20 cellular contexts compared by ENCODE assay signal in genomic region chr2:3463156-3463835, GRCh38.
"Had no signal": no experiment of that assay in that cellular context is flagged by ENCODE, and none has a peak within 500 bp of the region (broad histone marks: within the 10 kb centered on the region; RNA-seq: fewer than 3 reads in every experiment).

No MANE protein-coding gene starts in this region.

- H3K27me3 Mint-ChIP-seq: activated CD8-positive, alpha-beta memory T cell treated with anti-CD3 and anti-CD28 coated beads, Interleukin-2, amount 10 ng/mL, durations not matched to agents 7 days and 5 days; activated naive CD8-positive, alpha-beta T cell treated with anti-CD3 and anti-CD28 coated beads, Interleukin-2, amount 50 U/mL, for 24 hours had no signal

- H3K9me3 ChIP-seq: gastrocnemius medialis, psoas muscle, suprapubic skin, upper lobe of left lung had no signal

- H3K4me2 ChIP-seq: hepatocyte had no signal

- H3K4me3 Mint-ChIP-seq: activated CD8-positive, alpha-beta memory T cell treated with anti-CD3 and anti-CD28 coated beads, Interleukin-2, amount 10 ng/mL, durations not matched to agents 7 days and 5 days; activated naive CD8-positive, alpha-beta T cell treated with anti-CD3 and anti-CD28 coated beads, Interleukin-2, amount 50 U/mL, for 24 hours; natural killer cell had no signal

- ATAC-seq: activated naive CD8-positive, alpha-beta T cell treated with anti-CD3 and anti-CD28 coated beads, Interleukin-2, amount 50 U/mL, for 24 hours; gastrocnemius medialis; psoas muscle; stimulated activated naive CD8-positive, alpha-beta T cell treated with anti-CD3 and anti-CD28 coated beads, Interleukin-15, Interleukin-2, amounts not matched to agents 100 U/mL and 50 U/mL, for 24 hours had no signal

- H3K36me3 Mint-ChIP-seq: natural killer cell had no signal

- H3K27me3 ChIP-seq: gastrocnemius medialis, hepatocyte, suprapubic skin, upper lobe of left lung had no signal

- H2AFZ ChIP-seq: hepatocyte had no signal

- DNase-seq: activated CD4-positive, alpha-beta T cell treated with anti-CD3 and anti-CD28 coated beads for 1 hour; activated CD4-positive, alpha-beta T cell treated with anti-CD3 and anti-CD28 coated beads, Interleukin-2, amount 50 U/mL, for 48 hours; activated CD8-positive, alpha-beta memory T cell treated with anti-CD3 and anti-CD28 coated beads, Interleukin-2, amount 10 ng/mL, durations not matched to agents 7 days and 5 days; activated naive CD8-positive, alpha-beta T cell treated with anti-CD3 and anti-CD28 coated beads, Interleukin-2, amount 50 U/mL, for 24 hours; activated T-cell treated with anti-CD3 and anti-CD28 coated beads, Interleukin-2, amount 50 U/mL, for 48 hours; caudate nucleus; cortex of kidney; effector CD8-positive, alpha-beta T cell; natural killer cell; occipital lobe; stimulated activated CD4-positive, alpha-beta T cell treated with anti-CD3 and anti-CD28 coated beads, Interleukin-12 subunit alpha, Interleukin-12 subunit beta, amount 100 ng/mL, for 4 hours; stimulated activated CD4-positive, alpha-beta T cell treated with anti-CD3 and anti-CD28 coated beads, Interleukin-2, amount 100 ng/mL, for 48 hours; stimulated activated naive CD8-positive, alpha-beta T cell treated with anti-CD3 and anti-CD28 coated beads, Interleukin-15, Interleukin-2, amounts not matched to agents 100 U/mL and 50 U/mL, for 24 hours; T-helper 2 cell had no signal

- H3K27ac Mint-ChIP-seq: activated CD8-positive, alpha-beta memory T cell treated with anti-CD3 and anti-CD28 coated beads, Interleukin-2, amount 10 ng/mL, durations not matched to agents 7 days and 5 days; activated naive CD8-positive, alpha-beta T cell treated with anti-CD3 and anti-CD28 coated beads, Interleukin-2, amount 50 U/mL, for 24 hours; natural killer cell had no signal

- H3K79me2 ChIP-seq: hepatocyte had no signal

- H3K9me3 Mint-ChIP-seq: activated naive CD8-positive, alpha-beta T cell treated with anti-CD3 and anti-CD28 coated beads, Interleukin-2, amount 50 U/mL, for 24 hours; natural killer cell had no signal

- H3K4me3 ChIP-seq: gastrocnemius medialis, hepatocyte, psoas muscle, suprapubic skin, upper lobe of left lung had no signal

- H3K27ac ChIP-seq: epithelial cell of prostate, hepatocyte, psoas muscle, suprapubic skin, upper lobe of left lung had no signal
